In the genomic region with DNA sequence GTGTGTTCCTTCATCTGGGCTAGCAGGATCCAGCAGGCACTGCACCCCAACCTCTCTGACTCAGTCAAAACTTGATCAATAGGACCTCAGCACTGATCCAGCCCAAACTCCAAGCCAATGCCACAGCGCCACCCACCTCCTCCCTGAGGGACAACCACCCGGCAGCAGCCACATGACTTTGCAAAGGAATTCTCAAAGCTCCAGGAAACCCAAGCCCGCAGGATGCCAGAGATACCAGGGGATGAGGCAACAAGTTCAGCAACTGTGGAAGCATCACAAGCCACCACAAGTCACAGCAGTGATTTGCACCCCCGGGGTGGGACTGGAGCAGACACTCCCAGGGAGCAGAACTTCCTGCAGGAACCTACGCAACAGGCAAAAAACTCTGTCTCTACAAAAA, we compare ENCODE assay signal across 8 cellular contexts. TPM values are rescaled to one million over a fixed set of nuclear protein-coding genes. Genes with fewer than 3 reads are reported as not detected.
DNase-seq lines count a peak whose midpoint lies in the region; ATAC-seq and TF ChIP-seq lines count a peak whose summit lies in the region.

No MANE protein-coding gene starts in this region.

- peak overlapping the region; percentile 96 to 98 for H3K27ac ChIP-seq in prostate gland
- no peak overlapping the region for H3K27ac ChIP-seq in lower lobe of right lung

- no peaks in the 10 kb centered on the region for H3K27me3 ChIP-seq in prostate gland (replicated peaks; ENCODE audit: insufficient read depth)
- H3K27me3 ChIP-seq in lower lobe of right lung (ENCODE audit: low read depth), result no peaks in the 10 kb centered on the region

- H3K4me3 Mint-ChIP-seq in stimulated activated memory B cell treated with anti-CD40 and anti-IgM and Interleukin-4, amounts not matched to agents 10 μg/mL and 1 μg/mL and 100 μg/mL, for 72 hours, result no peak overlapping the region

- H3K4me1 ChIP-seq in prostate gland (replicated peaks) (peaks cover 27% of the 10 kb centered on the region), lower lobe of right lung (peaks cover 86% of the 10 kb centered on the region)

- TF ChIP-seq POLR2A in prostate gland (IDR thresholded peaks at IDR 0.05), result no peak

- no peaks in the 10 kb centered on the region for H3K9me3 Mint-ChIP-seq in stimulated activated memory B cell treated with anti-CD40 and anti-IgM and Interleukin-4, amounts not matched to agents 10 μg/mL and 1 μg/mL and 100 μg/mL, for 72 hours

- intact Hi-C loops in prostate gland (cut with DNase I), result loop anchor here (5.0 kb wide), 1 partner anchor 35 kb away; the partner anchor contains the start of gene ACTN1
- intact Hi-C loops in lower lobe of right lung (cut with DNase I), result no loop called here

- 34% methylated on average over 5 of the region's 5 CpGs for WGBS in prostate gland

- H3K4me3 ChIP-seq in fibroblast of villous mesenchyme (ENCODE audit: low read depth, low read length), result no peak overlapping the region
- no peak overlapping the region for H3K4me3 ChIP-seq in prostate gland
- H3K4me3 ChIP-seq in lower lobe of right lung, result no peak overlapping the region

- H3K36me3 ChIP-seq in prostate gland (no peaks in the 10 kb centered on the region), lower lobe of right lung (no peaks in the 10 kb centered on the region)

- DNase-seq in ELR (ENCODE audit: low read depth), result peak; percentile 97
- DNase-seq in SW 1271 (lab: John Stamatoyannopoulos, UW), result peak; percentile 89 to 93
- peak; percentile 96 for DNase-seq in fibroblast of villous mesenchyme (ENCODE audit: low read depth)
- peak; percentile 75 for DNase-seq in prostate gland (ENCODE audit: low spot score)
- DNase-seq in NCI-H2196 (lab: John Stamatoyannopoulos, UW; ENCODE audit: unreplicated experiment), result no peak
- no peak for DNase-seq in lower lobe of right lung

- no peaks in the 10 kb centered on the region for H3K9me3 ChIP-seq in prostate gland
- no peaks in the 10 kb centered on the region for H3K9me3 ChIP-seq in lower lobe of right lung

- ATAC-seq in HG03039 (IDR thresholded peaks at IDR 0.05; ENCODE audit: unreplicated experiment) (no peak), lower lobe of right lung (no peak)
- no peak for ATAC-seq in stimulated activated memory B cell treated with anti-CD40 and anti-IgM and Interleukin-4, amounts not matched to agents 10 μg/mL and 1 μg/mL and 100 μg/mL, for 72 hours

- peaks cover 19% of the 10 kb centered on the region for H3K27me3 Mint-ChIP-seq in stimulated activated memory B cell treated with anti-CD40 and anti-IgM and Interleukin-4, amounts not matched to agents 10 μg/mL and 1 μg/mL and 100 μg/mL, for 72 hours

- H3K27ac Mint-ChIP-seq in stimulated activated memory B cell treated with anti-CD40 and anti-IgM and Interleukin-4, amounts not matched to agents 10 μg/mL and 1 μg/mL and 100 μg/mL, for 72 hours, result no peak overlapping the region

- no peaks in the 10 kb centered on the region for H3K36me3 Mint-ChIP-seq in stimulated activated memory B cell treated with anti-CD40 and anti-IgM and Interleukin-4, amounts not matched to agents 10 μg/mL and 1 μg/mL and 100 μg/mL, for 72 hours

- no peaks in the 10 kb centered on the region for H3K4me1 Mint-ChIP-seq in stimulated activated memory B cell treated with anti-CD40 and anti-IgM and Interleukin-4, amounts not matched to agents 10 μg/mL and 1 μg/mL and 100 μg/mL, for 72 hours

- TF ChIP-seq CTCF in fibroblast of villous mesenchyme (IDR thresholded peaks at IDR 0.05; ENCODE audit: insufficient read depth, low read depth, low read length) (peak; percentile 63), prostate gland (IDR thresholded peaks at IDR 0.05) (peak in 3 of 4 experiments; percentile 24 to 71 (median 68)), lower lobe of right lung (IDR thresholded peaks at IDR 0.05) (no peak)

RNA-seq across cellular contexts. Expression of gene ACTN1, which starts 37.3 kb away (rescaled TPM):
- total RNA-seq in fibroblast of villous mesenchyme, result 768 and 1,023 TPM in 2 replicates
- 100 to 1,000 TPM; 197 to 240 TPM for total RNA-seq in prostate gland
- total RNA-seq in lower lobe of right lung, result 124 TPM

Comparison
In these comparisons a context has a peak if more than half of its experiments do, and no peak if none do; other contexts are left out.
1. DNase-seq: peak in ELR (single experiment), SW 1271 (2 of 2), fibroblast of villous mesenchyme (single experiment) and prostate gland (single experiment); none in NCI-H2196 (single experiment) and lower lobe of right lung (single experiment).